Comparison of ENCODE assay signal across 8 cellular contexts in the genomic region with DNA sequence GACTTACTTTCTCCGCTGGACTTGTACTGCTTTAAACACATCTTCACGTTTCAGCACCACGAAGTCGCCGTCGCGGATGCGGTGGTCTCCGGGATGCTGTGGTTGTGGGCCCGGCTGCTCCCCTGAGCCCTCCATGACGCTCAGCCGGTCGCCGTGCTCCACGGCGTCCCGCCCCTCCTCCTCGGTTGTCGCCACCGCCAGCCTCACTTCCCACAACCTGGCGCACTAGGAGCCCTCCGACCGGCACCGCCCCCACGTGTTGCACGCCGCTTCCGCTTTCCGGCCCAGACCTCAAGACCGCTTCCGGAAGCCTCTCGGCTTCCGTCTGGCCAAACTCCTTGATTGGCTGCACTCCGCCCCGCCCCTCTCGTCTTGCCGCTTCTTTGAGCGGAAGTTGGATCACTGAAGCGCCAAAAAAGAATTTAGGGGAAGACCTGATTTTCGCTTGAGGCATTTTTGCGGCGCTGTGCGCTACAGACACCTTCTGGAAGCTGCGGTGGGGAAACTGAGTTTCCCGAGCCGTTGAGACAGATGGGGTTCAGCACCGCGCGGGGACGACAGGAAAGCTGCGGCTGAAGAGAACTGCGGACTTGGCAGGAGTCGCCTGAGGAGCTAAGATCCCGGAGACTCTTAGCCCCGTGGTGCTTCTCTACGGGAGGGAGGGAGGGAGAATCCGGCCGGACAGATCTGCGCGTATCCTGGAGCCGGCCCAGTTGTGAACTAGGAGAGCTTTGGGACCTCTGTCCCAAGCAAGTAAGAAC. TPM values are rescaled to one million over a fixed set of nuclear protein-coding genes. Genes with fewer than 3 reads are reported as not detected.
DNase-seq lines count a peak whose midpoint lies in the region; ATAC-seq and TF ChIP-seq lines count a peak whose summit lies in the region.

A gene (plus strand): TSS at position 382 of the 761 bp plus-strand sequence. CDS start 1,364 bp downstream, outside the sequence.
A gene with protein sequence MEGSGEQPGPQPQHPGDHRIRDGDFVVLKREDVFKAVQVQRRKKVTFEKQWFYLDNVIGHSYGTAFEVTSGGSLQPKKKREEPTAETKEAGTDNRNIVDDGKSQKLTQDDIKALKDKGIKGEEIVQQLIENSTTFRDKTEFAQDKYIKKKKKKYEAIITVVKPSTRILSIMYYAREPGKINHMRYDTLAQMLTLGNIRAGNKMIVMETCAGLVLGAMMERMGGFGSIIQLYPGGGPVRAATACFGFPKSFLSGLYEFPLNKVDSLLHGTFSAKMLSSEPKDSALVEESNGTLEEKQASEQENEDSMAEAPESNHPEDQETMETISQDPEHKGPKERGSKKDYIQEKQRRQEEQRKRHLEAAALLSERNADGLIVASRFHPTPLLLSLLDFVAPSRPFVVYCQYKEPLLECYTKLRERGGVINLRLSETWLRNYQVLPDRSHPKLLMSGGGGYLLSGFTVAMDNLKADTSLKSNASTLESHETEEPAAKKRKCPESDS (minus strand): TSS at position 263 of the 761 bp plus-strand sequence. CDS start 128 bp downstream, at position 135.

- DNase-seq in AG09319 (ENCODE audit: extremely low read depth, low read depth) (peak; percentile 74), NCI-H345 (lab: John Stamatoyannopoulos, UW) (peak; percentile 99), WTC11 (ENCODE audit: low spot score) (peak; percentile 97), caudate nucleus (lab: John Stamatoyannopoulos, UW) (peak in 60 of 61 donors; percentile 51 to 97 (median 90)), immature natural killer cell (peak; percentile 96 to 98 (median 96)), smooth muscle cell of the brain vasculature (ENCODE audit: low read depth, low spot score) (peak; percentile 85)

- H3K27ac ChIP-seq in caudate nucleus (ENCODE audit: low read depth, low read length) = peak within 1 kb of the TSS; percentile 46

- H3K9me3 Mint-ChIP-seq in WTC11 (no peaks in the 10 kb centered on the region), immature natural killer cell (no peaks in the 10 kb centered on the region)

- H3K4me1 Mint-ChIP-seq in WTC11 (peaks cover 14% of the 10 kb centered on the region), immature natural killer cell (peaks cover 46 to 58% of the 10 kb centered on the region in 2 donors)

- H3K27me3 Mint-ChIP-seq in WTC11 (ENCODE audit: low read depth) (no peaks in the 10 kb centered on the region), immature natural killer cell (ENCODE audit: low read depth in 3 of 3) (peaks cover 9 to 18% (median 12%) of the 10 kb centered on the region in 3 donors)

- H3K36me3 Mint-ChIP-seq in WTC11 (peaks cover 36% of the 10 kb centered on the region), immature natural killer cell (peaks cover 5 to 23% (median 13%) of the 10 kb centered on the region in 3 donors)

- H3K27ac Mint-ChIP-seq in WTC11 (peak within 1 kb of the TSS; percentile 99), immature natural killer cell (peak within 1 kb of the TSS; percentile 90 to 96 (median 94))

- ATAC-seq in GM19025 (IDR thresholded peaks at IDR 0.05; ENCODE audit: low read depth, unreplicated experiment) = peak; percentile 99
- peak; percentile 99 for ATAC-seq in HG03280 (IDR thresholded peaks at IDR 0.05; ENCODE audit: unreplicated experiment)
- peak; percentile 99 for ATAC-seq in WTC11

- CTCF ChIA-PET in WTC11 (lab: Charles Lee) = interaction anchor here (0.6 to 1.3 kb wide), 4 partner anchors 17 to 421 kb away, joined by 3 to 16 read pairs (median 3); no protein-coding TSS in a partner anchor

- H3K4me3 Mint-ChIP-seq in WTC11 (peak within 1 kb of the TSS; percentile 94), immature natural killer cell (peak within 1 kb of the TSS; percentile 91 to 97 (median 92))

- TF ChIP-seq CTCF in AG09319 (IDR thresholded peaks at IDR 0.05; ENCODE audit: low read depth, low read length) (no peak), WTC11 (IDR thresholded peaks at IDR 0.05) (no peak)

- POLR2A ChIA-PET in WTC11 (lab: Charles Lee) = no interaction called here

TF ChIP-seq in WTC11, 78 proteins besides CTCF, POLR2A, EP300 and RAD21 (continues in another document):
- TF ChIP-seq, protein P1, sequence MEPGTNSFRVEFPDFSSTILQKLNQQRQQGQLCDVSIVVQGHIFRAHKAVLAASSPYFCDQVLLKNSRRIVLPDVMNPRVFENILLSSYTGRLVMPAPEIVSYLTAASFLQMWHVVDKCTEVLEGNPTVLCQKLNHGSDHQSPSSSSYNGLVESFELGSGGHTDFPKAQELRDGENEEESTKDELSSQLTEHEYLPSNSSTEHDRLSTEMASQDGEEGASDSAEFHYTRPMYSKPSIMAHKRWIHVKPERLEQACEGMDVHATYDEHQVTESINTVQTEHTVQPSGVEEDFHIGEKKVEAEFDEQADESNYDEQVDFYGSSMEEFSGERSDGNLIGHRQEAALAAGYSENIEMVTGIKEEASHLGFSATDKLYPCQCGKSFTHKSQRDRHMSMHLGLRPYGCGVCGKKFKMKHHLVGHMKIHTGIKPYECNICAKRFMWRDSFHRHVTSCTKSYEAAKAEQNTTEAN (CRISPR knock-in tag; IDR thresholded peaks at IDR 0.05) = peak; percentile 40; the same call in 1 of the 2 replicates
- TF ChIP-seq CBFB (CRISPR knock-in tag; IDR thresholded peaks at IDR 0.05; ENCODE audit: low read depth) (0 out of 2 replicates have a peak, but pooled peaks have one; percentile 19), NFE2L1 (CRISPR knock-in tag; IDR thresholded peaks at IDR 0.05) (no peak), NFATC4 (CRISPR knock-in tag; IDR thresholded peaks at IDR 0.05) (no peak), SP1 (CRISPR knock-in tag; conservative IDR thresholded peaks at IDR 0.05) (peak; percentile 91), ELF4 (CRISPR knock-in tag; IDR thresholded peaks at IDR 0.05; ENCODE audit: low read depth) (0 out of 2 replicates have a peak, but pooled peaks have one; percentile 12), IRF2 (CRISPR knock-in tag; IDR thresholded peaks at IDR 0.05; ENCODE audit: borderline replicate concordance, low read depth) (no peak), RELA (CRISPR knock-in tag; IDR thresholded peaks at IDR 0.05; ENCODE audit: borderline replicate concordance) (0 out of 2 replicates have a peak, but pooled peaks have one; percentile 59), NR1H2 (CRISPR knock-in tag; IDR thresholded peaks at IDR 0.05) (no peak), ZNF317 (CRISPR knock-in tag; IDR thresholded peaks at IDR 0.05; ENCODE audit: borderline replicate concordance, low read depth) (no peak), SMAD4 (CRISPR knock-in tag; IDR thresholded peaks at IDR 0.05) (no peak), TCF7 (CRISPR knock-in tag; IDR thresholded peaks at IDR 0.05; ENCODE audit: low read depth) (no peak), ZNF263 (CRISPR knock-in tag; IDR thresholded peaks at IDR 0.05; ENCODE audit: low read depth) (peak; percentile 87; the same call in 1 of the 2 replicates), GABPB1 (CRISPR knock-in tag; IDR thresholded peaks at IDR 0.05) (peak; percentile 91)
- TF ChIP-seq, protein P2, sequence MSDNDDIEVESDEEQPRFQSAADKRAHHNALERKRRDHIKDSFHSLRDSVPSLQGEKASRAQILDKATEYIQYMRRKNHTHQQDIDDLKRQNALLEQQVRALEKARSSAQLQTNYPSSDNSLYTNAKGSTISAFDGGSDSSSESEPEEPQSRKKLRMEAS (CRISPR knock-in tag; IDR thresholded peaks at IDR 0.05) = peak; percentile 93
- TF ChIP-seq, protein P3, sequence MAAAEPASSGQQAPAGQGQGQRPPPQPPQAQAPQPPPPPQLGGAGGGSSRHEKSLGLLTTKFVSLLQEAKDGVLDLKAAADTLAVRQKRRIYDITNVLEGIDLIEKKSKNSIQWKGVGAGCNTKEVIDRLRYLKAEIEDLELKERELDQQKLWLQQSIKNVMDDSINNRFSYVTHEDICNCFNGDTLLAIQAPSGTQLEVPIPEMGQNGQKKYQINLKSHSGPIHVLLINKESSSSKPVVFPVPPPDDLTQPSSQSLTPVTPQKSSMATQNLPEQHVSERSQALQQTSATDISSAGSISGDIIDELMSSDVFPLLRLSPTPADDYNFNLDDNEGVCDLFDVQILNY (CRISPR knock-in tag; IDR thresholded peaks at IDR 0.05) = peak; percentile 79
- TF ChIP-seq, protein P4, sequence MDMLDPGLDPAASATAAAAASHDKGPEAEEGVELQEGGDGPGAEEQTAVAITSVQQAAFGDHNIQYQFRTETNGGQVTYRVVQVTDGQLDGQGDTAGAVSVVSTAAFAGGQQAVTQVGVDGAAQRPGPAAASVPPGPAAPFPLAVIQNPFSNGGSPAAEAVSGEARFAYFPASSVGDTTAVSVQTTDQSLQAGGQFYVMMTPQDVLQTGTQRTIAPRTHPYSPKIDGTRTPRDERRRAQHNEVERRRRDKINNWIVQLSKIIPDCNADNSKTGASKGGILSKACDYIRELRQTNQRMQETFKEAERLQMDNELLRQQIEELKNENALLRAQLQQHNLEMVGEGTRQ (CRISPR knock-in tag; IDR thresholded peaks at IDR 0.05) = peak; percentile 93
- TF ChIP-seq, protein P5, sequence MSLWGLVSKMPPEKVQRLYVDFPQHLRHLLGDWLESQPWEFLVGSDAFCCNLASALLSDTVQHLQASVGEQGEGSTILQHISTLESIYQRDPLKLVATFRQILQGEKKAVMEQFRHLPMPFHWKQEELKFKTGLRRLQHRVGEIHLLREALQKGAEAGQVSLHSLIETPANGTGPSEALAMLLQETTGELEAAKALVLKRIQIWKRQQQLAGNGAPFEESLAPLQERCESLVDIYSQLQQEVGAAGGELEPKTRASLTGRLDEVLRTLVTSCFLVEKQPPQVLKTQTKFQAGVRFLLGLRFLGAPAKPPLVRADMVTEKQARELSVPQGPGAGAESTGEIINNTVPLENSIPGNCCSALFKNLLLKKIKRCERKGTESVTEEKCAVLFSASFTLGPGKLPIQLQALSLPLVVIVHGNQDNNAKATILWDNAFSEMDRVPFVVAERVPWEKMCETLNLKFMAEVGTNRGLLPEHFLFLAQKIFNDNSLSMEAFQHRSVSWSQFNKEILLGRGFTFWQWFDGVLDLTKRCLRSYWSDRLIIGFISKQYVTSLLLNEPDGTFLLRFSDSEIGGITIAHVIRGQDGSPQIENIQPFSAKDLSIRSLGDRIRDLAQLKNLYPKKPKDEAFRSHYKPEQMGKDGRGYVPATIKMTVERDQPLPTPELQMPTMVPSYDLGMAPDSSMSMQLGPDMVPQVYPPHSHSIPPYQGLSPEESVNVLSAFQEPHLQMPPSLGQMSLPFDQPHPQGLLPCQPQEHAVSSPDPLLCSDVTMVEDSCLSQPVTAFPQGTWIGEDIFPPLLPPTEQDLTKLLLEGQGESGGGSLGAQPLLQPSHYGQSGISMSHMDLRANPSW (CRISPR knock-in tag; conservative IDR thresholded peaks at IDR 0.05; ENCODE audit: low read depth) = no peak; the same call in 1 of the 2 replicates

RNA-seq across cellular contexts. Expression of the first gene that starts in this region (rescaled TPM):
- total RNA-seq in WTC11 (2021) = 28.0 to 29.5 TPM (median 29.5 TPM) in 3 replicates
- polyA plus RNA-seq in immature natural killer cell = 1 to 10 TPM in 2 of 3 donors, under 1 TPM in 1; 0.04 to 3.1 (median 1.0) TPM

RNA-seq across cellular contexts. Expression of the second gene that starts in this region (rescaled TPM):
- 15.4 to 17.2 TPM (median 16.7 TPM) in 3 replicates for total RNA-seq in WTC11 (2021)
- polyA plus RNA-seq in immature natural killer cell = 10 to 100 TPM; 12.7 to 15.3 (median 14.6) TPM

Comparison
In these comparisons a context has a peak if more than half of its experiments do, and no peak if none do; other contexts are left out.
1. Peak in every context shown above with its lines: DNase-seq, ATAC-seq and H3K27ac ChIP-seq.